Comparison of ENCODE assay signal across 27 cellular contexts in the genomic region with DNA sequence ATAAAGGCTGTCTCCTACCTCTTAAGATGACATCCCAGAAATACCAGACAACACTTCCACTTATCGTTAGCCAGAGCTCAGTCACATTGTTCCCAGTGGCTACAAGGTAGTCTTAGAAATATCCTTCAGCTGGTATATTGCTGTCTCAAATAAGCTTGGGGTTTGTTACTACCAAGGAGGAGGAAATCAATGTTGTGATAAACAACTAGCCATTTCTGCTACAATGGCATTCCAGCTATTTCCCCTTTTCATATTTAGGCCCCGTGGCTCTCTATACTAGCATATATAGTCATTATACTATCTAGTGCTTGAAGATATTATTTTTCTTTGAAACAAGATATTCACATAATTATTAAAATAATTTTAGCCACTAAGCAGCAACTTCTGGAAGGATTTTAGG.
"Had no signal": no experiment of that assay in that cellular context is flagged by ENCODE, and none has a peak within 500 bp of the region (broad histone marks: within the 10 kb centered on the region; RNA-seq: fewer than 3 reads in every experiment).

No MANE protein-coding gene starts in this region.

- H3K4me1 Mint-ChIP-seq: immature natural killer cell, memory B cell, mesothelial cell of epicardium, naive B cell, neural crest cell had no signal

- H3K27me3 ChIP-seq: neutrophil, pancreas, right atrium auricular region, suprapubic skin, vagina had no signal

- H3K27ac Mint-ChIP-seq: immature natural killer cell; memory B cell; mesothelial cell of epicardium; naive B cell; natural killer cell treated with Interleukin-12 subunit alpha and Interleukin-12 subunit beta and Interleukin-15 and Interleukin-18, amount 100 ng/mL, for 72 hours; stimulated activated naive CD8-positive, alpha-beta T cell treated with anti-CD3 and anti-CD28 coated beads, Interleukin-15, amount 100 ng/mL, for 72 hours had no signal

- H3K4me1 ChIP-seq: lower lobe of right lung, pancreas, right atrium auricular region, suprapubic skin, vagina had no signal

- H3K4me3 Mint-ChIP-seq: immature natural killer cell; memory B cell; mesothelial cell of epicardium; naive B cell; natural killer cell treated with Interleukin-12 subunit alpha and Interleukin-12 subunit beta and Interleukin-15 and Interleukin-18, amount 100 ng/mL, for 72 hours; neural crest cell; stimulated activated naive CD8-positive, alpha-beta T cell treated with anti-CD3 and anti-CD28 coated beads, Interleukin-15, amount 100 ng/mL, for 72 hours had no signal

- H3K27ac ChIP-seq: lower lobe of right lung, neutrophil, pancreas, right atrium auricular region, suprapubic skin, vagina had no signal

- H3K9me3 Mint-ChIP-seq: immature natural killer cell; memory B cell; mesothelial cell of epicardium; naive B cell; natural killer cell treated with Interleukin-12 subunit alpha and Interleukin-12 subunit beta and Interleukin-15 and Interleukin-18, amount 100 ng/mL, for 72 hours; neural crest cell; stimulated activated naive CD8-positive, alpha-beta T cell treated with anti-CD3 and anti-CD28 coated beads, Interleukin-15, amount 100 ng/mL, for 72 hours had no signal

- H3K9me3 ChIP-seq: lower lobe of right lung, mucosa of descending colon, neutrophil, pancreas, right atrium auricular region, suprapubic skin, vagina had no signal

- DNase-seq: cerebellar nuclear complex; effector memory CD4-positive, alpha-beta T cell; foreskin melanocyte; hypothalamus; immature natural killer cell; left ventricle myocardium superior; lower lobe of right lung; mucosa of descending colon; naive B cell; pancreas; stimulated activated CD4-positive, alpha-beta T cell treated with anti-CD3 and anti-CD28 coated beads, Interleukin-12 subunit alpha, Interleukin-12 subunit beta, amount 100 ng/mL, for 4 hours; stimulated activated CD4-positive, alpha-beta T cell treated with anti-CD3 and anti-CD28 coated beads, Interleukin-1b, Interleukin-23, amount 100 ng/mL, for 48 hours; stimulated activated CD4-positive, alpha-beta T cell treated with anti-CD3 and anti-CD28 coated beads, Interleukin-4, amount 100 ng/mL, for 1 hour; stimulated activated CD8-positive, alpha-beta memory T cell treated with anti-CD3 and anti-CD28 coated beads, Interleukin-4, amount 100 ng/mL, for 48 hours; stimulated activated naive CD4-positive, alpha-beta T cell; stimulated activated naive CD8-positive, alpha-beta T cell treated with anti-CD3 and anti-CD28 coated beads, Interleukin-15, amount 100 ng/mL, for 72 hours; trophoblast cell had no signal

- H3K27me3 Mint-ChIP-seq: memory B cell; naive B cell; natural killer cell treated with Interleukin-12 subunit alpha and Interleukin-12 subunit beta and Interleukin-15 and Interleukin-18, amount 100 ng/mL, for 72 hours; progenitor cell of endocrine pancreas; stimulated activated naive CD8-positive, alpha-beta T cell treated with anti-CD3 and anti-CD28 coated beads, Interleukin-15, amount 100 ng/mL, for 72 hours had no signal

- H3K4me3 ChIP-seq: lower lobe of right lung, mucosa of descending colon, pancreas, right atrium auricular region, smooth muscle cell, suprapubic skin, vagina had no signal
